2 cellular contexts compared by ENCODE assay signal in genomic region chr1:2307943-2308342, GRCh38.
TF ChIP-seq lines count a peak whose summit lies in the region.

No MANE protein-coding gene starts in this region.

TF ChIP-seq in GM23338, 12 proteins besides CTCF, POLR2A, EP300 and RAD21:
- TF ChIP-seq POLR2AphosphoS5 (IDR thresholded peaks at IDR 0.05; ENCODE audit: low read depth) (no peak), ZNF462 (CRISPR knock-in tag; IDR thresholded peaks at IDR 0.05) (no peak), ZNF114 (CRISPR knock-in tag; IDR thresholded peaks at IDR 0.05) (no peak), STAT1 (IDR thresholded peaks at IDR 0.05; ENCODE audit: unreplicated experiment) (no peak), ETS1 (IDR thresholded peaks at IDR 0.05) (no peak), JUNB (IDR thresholded peaks at IDR 0.05; ENCODE audit: unreplicated experiment) (no peak), CREB1 (CRISPR knock-in tag; IDR thresholded peaks at IDR 0.05; ENCODE audit: low read depth) (no peak), NANOG (IDR thresholded peaks at IDR 0.05; ENCODE audit: borderline replicate concordance) (no peak), ZNF331 (CRISPR knock-in tag; IDR thresholded peaks at IDR 0.05; ENCODE audit: low read depth) (no peak), EZH2phosphoT487 (IDR thresholded peaks at IDR 0.05; ENCODE audit: unreplicated experiment) (no peak), REST (IDR thresholded peaks at IDR 0.05; ENCODE audit: unreplicated experiment) (no peak), EZH2 (IDR thresholded peaks at IDR 0.05; ENCODE audit: low read depth, unreplicated experiment) (no peak)

TF ChIP-seq in GM12878, 131 proteins besides CTCF, POLR2A, EP300 and RAD21:
- TF ChIP-seq ZZZ3 (IDR thresholded peaks at IDR 0.05; ENCODE audit: control insufficient read depth, insufficient read length, low read depth) (no peak), BRCA1 (IDR thresholded peaks at IDR 0.05; ENCODE audit: low read depth, low read length) (no peak), ZNF24 (IDR thresholded peaks at IDR 0.05) (no peak), IRF4 (IDR thresholded peaks at IDR 0.05; ENCODE audit: low read depth, low read length) (no peak), RB1 (IDR thresholded peaks at IDR 0.05; ENCODE audit: borderline replicate concordance) (no peak), POU2F2 (IDR thresholded peaks at IDR 0.05; ENCODE audit: borderline replicate concordance, low read depth, low read length) (no peak), RAD51 (IDR thresholded peaks at IDR 0.05) (no peak), WRNIP1 (IDR thresholded peaks at IDR 0.05; ENCODE audit: borderline replicate concordance, low read depth, low read length) (no peak), YBX1 (IDR thresholded peaks at IDR 0.05) (no peak), BHLHE40 (IDR thresholded peaks at IDR 0.05; ENCODE audit: borderline replicate concordance in 1 of 2, low read depth in 2 of 2, low read length in 1 of 2) (no peak), EZH2 (IDR thresholded peaks at IDR 0.05; ENCODE audit: borderline replicate concordance, control insufficient read depth, low read depth, low read length) (no peak), CEBPB (IDR thresholded peaks at IDR 0.05; ENCODE audit: borderline replicate concordance in 1 of 2, low read depth in 2 of 2, low read length in 2 of 2) (no peak), CHD4 (IDR thresholded peaks at IDR 0.05) (no peak), NFXL1 (IDR thresholded peaks at IDR 0.05; ENCODE audit: borderline replicate concordance) (no peak)
